9 cellular contexts compared by ENCODE assay signal in genomic region chrX:21745756-21746155, GRCh38. TPM values are rescaled to one million over a fixed set of nuclear protein-coding genes. Genes with fewer than 3 reads are reported as not detected.
DNase-seq lines count a peak whose midpoint lies in the region; ATAC-seq and TF ChIP-seq lines count a peak whose summit lies in the region.
"Had no signal": no experiment of that assay in that cellular context is flagged by ENCODE, and none has a peak within 500 bp of the region (broad histone marks: within the 10 kb centered on the region; RNA-seq: fewer than 3 reads in every experiment).

No MANE protein-coding gene starts in this region.

- DNase-seq in CD1c-positive myeloid dendritic cell (ENCODE audit: extremely low spot score) (peak; percentile 37), RPMI7951 (ENCODE audit: low read depth) (peak; percentile 20), kidney epithelial cell (ENCODE audit: low read depth) (no peak), NCI-H2029 (lab: John Stamatoyannopoulos, UW) (no peak)
- DNase-seq in activated naive CD8-positive, alpha-beta T cell treated with anti-CD3 and anti-CD28 coated beads, Interleukin-2, amount 10 ng/mL, durations not matched to agents 7 days and 5 days: peak; percentile 31
- DNase-seq in stimulated activated CD8-positive, alpha-beta memory T cell treated with anti-CD3 and anti-CD28 coated beads, Interleukin-4, amount 100 ng/mL, for 48 hours: peak; percentile 57

- peaks cover 16% of the 10 kb centered on the region for H3K27me3 Mint-ChIP-seq in activated naive CD8-positive, alpha-beta T cell treated with anti-CD3 and anti-CD28 coated beads, Interleukin-2, amount 10 ng/mL, durations not matched to agents 7 days and 5 days

- no peak overlapping the region for H3K4me3 ChIP-seq in kidney epithelial cell (ENCODE audit: low read depth, low read length)

- no peak overlapping the region for H3K27ac Mint-ChIP-seq in activated naive CD8-positive, alpha-beta T cell treated with anti-CD3 and anti-CD28 coated beads, Interleukin-2, amount 10 ng/mL, durations not matched to agents 7 days and 5 days

- no peaks in the 10 kb centered on the region for H3K36me3 ChIP-seq in kidney epithelial cell (ENCODE audit: control insufficient read depth, insufficient read depth, low read length)

- no peaks in the 10 kb centered on the region for H3K4me1 Mint-ChIP-seq in activated naive CD8-positive, alpha-beta T cell treated with anti-CD3 and anti-CD28 coated beads, Interleukin-2, amount 10 ng/mL, durations not matched to agents 7 days and 5 days

- H3K4me3 Mint-ChIP-seq in activated naive CD8-positive, alpha-beta T cell treated with anti-CD3 and anti-CD28 coated beads, Interleukin-2, amount 10 ng/mL, durations not matched to agents 7 days and 5 days: no peak overlapping the region

- peak; percentile 54 for TF ChIP-seq CTCF in kidney epithelial cell (IDR thresholded peaks at IDR 0.05; ENCODE audit: insufficient read depth, low read length, poor library complexity, severe bottlenecking)

- H3K36me3 Mint-ChIP-seq in activated naive CD8-positive, alpha-beta T cell treated with anti-CD3 and anti-CD28 coated beads, Interleukin-2, amount 10 ng/mL, durations not matched to agents 7 days and 5 days: no peaks in the 10 kb centered on the region

- POLR2A ChIA-PET in activated naive CD8-positive, alpha-beta T cell treated with anti-CD3 and anti-CD28 coated beads, Interleukin-2, amount 10 ng/mL, durations not matched to agents 7 days and 5 days (lab: Charles Lee): no interaction called here

- no peaks in the 10 kb centered on the region for H3K9me3 Mint-ChIP-seq in activated naive CD8-positive, alpha-beta T cell treated with anti-CD3 and anti-CD28 coated beads, Interleukin-2, amount 10 ng/mL, durations not matched to agents 7 days and 5 days

- ATAC-seq in GM21526 (IDR thresholded peaks at IDR 0.05; ENCODE audit: low FRiP score, unreplicated experiment): peak; percentile 79
- ATAC-seq in activated naive CD8-positive, alpha-beta T cell treated with anti-CD3 and anti-CD28 coated beads, Interleukin-2, amount 10 ng/mL, durations not matched to agents 7 days and 5 days (ENCODE audit: low read depth): no peak
- ATAC-seq in GM21619 (IDR thresholded peaks at IDR 0.05; ENCODE audit: unreplicated experiment): no peak

- no peaks in the 10 kb centered on the region for H3K27me3 ChIP-seq in kidney epithelial cell (ENCODE audit: control insufficient read depth, insufficient read depth, low read length)

RNA-seq across cellular contexts. Expression of gene SMPX, which starts 12.2 kb away (rescaled TPM):
- not detected in 2 replicates for total RNA-seq in RPMI7951 (2014; rRNA removed; shearing (Covaris generic))
- total RNA-seq in activated naive CD8-positive, alpha-beta T cell treated with anti-CD3 and anti-CD28 coated beads, Interleukin-2, amount 10 ng/mL, durations not matched to agents 7 days and 5 days: not detected
- total RNA-seq in kidney epithelial cell: not detected in 2 replicates
- total RNA-seq: lower leg skin had no signal

Comparison
In these comparisons a context has a peak if more than half of its experiments do, and no peak if none do; other contexts are left out.
1. DNase-seq: peak in CD1c-positive myeloid dendritic cell (single experiment), RPMI7951 (single experiment), activated naive CD8-positive, alpha-beta T cell treated with anti-CD3 and anti-CD28 coated beads, Interleukin-2, amount 10 ng/mL, durations not matched to agents 7 days and 5 days (single experiment) and stimulated activated CD8-positive, alpha-beta memory T cell treated with anti-CD3 and anti-CD28 coated beads, Interleukin-4, amount 100 ng/mL, for 48 hours (single experiment); none in kidney epithelial cell (single experiment) and NCI-H2029 (single experiment).